Comparison of ENCODE assay signal across 8 cellular contexts in genomic region chr1:27633640-27634165, GRCh38. TPM values are rescaled to one million over a fixed set of nuclear protein-coding genes. Genes with fewer than 3 reads are reported as not detected.
DNase-seq lines count a peak whose midpoint lies in the region; ATAC-seq and TF ChIP-seq lines count a peak whose summit lies in the region.
"Had no signal": no experiment of that assay in that cellular context is flagged by ENCODE, and none has a peak within 500 bp of the region (broad histone marks: within the 10 kb centered on the region; RNA-seq: fewer than 3 reads in every experiment).

No MANE protein-coding gene starts in this region.

- H2BK120ac ChIP-seq in IMR-90 (ENCODE audit: low read depth, low read length): no peak overlapping the region

- H2BK5ac ChIP-seq in IMR-90 (ENCODE audit: low read depth, low read length, poor library complexity, severe bottlenecking): no peak overlapping the region

- H3K4me1 ChIP-seq in IMR-90 (ENCODE audit: control insufficient read depth, insufficient read depth, low read length) (no peaks in the 10 kb centered on the region), adrenal gland (replicated peaks in 1 of 2) (peaks cover 0 to 27% of the 10 kb centered on the region in 2 donors), liver (ENCODE audit: control insufficient read depth in 4 of 4, insufficient read depth in 4 of 4, low read length in 3 of 4) (peaks cover 0 to 10% (median 3%) of the 10 kb centered on the region in 4 donors), subcutaneous abdominal adipose tissue (ENCODE audit: control insufficient read depth in 5 of 5, insufficient read depth in 5 of 5, low read length in 5 of 5) (peaks cover 17 to 60% (median 49%) of the 10 kb centered on the region in 5 donors)

- TF ChIP-seq POLR2A in IMR-90 (IDR thresholded peaks at IDR 0.05; ENCODE audit: low read depth, low read length): no peak
- TF ChIP-seq POLR2A in adrenal gland (IDR thresholded peaks at IDR 0.05): no peak

- H3K4me3 ChIP-seq in IMR-90 (ENCODE audit: insufficient read depth, low read depth, low read length) (no peak overlapping the region; the same call in 1 of the 2 replicates), adrenal gland (peak overlapping the region in 1 of 4 donors; percentile 63), liver (ENCODE audit: low read depth in 1 of 3, low read length in 3 of 3) (peak overlapping the region in 1 of 3 donors; percentile 33), subcutaneous abdominal adipose tissue (ENCODE audit: low read depth in 1 of 5, low read length in 5 of 5) (peak overlapping the region; percentile 43 to 72 (median 64))

- H4K20me1 ChIP-seq in IMR-90 (ENCODE audit: insufficient read depth, low read length): no peaks in the 10 kb centered on the region

- no peaks in the 10 kb centered on the region for H3K79me1 ChIP-seq in IMR-90 (ENCODE audit: low read depth in 1 of 2, low read length in 2 of 2)

- dilution Hi-C loops in IMR-90 (cut with HindIII; ENCODE audit: low sequenced_read_pairs, unreplicated experiment): no loop called here

- no peaks in the 10 kb centered on the region for H3K9me3 ChIP-seq in IMR-90 (ENCODE audit: control insufficient read depth, insufficient read depth, low read length)
- H3K9me3 ChIP-seq in adrenal gland (replicated peaks in 1 of 3): no peaks in the 10 kb centered on the region
- no peaks in the 10 kb centered on the region for H3K9me3 ChIP-seq in liver (ENCODE audit: control insufficient read depth in 4 of 4, low read length in 3 of 4)
- no peaks in the 10 kb centered on the region for H3K9me3 ChIP-seq in subcutaneous abdominal adipose tissue (ENCODE audit: control insufficient read depth in 5 of 5, low read length in 5 of 5)

- no peaks in the 10 kb centered on the region for H3K36me3 ChIP-seq in IMR-90 (ENCODE audit: control insufficient read depth, insufficient read depth, low read length)
- no peaks in the 10 kb centered on the region for H3K36me3 ChIP-seq in adrenal gland (replicated peaks in 1 of 2)
- H3K36me3 ChIP-seq in liver (ENCODE audit: control insufficient read depth in 4 of 4, insufficient read depth in 3 of 4, low read depth in 1 of 4, low read length in 3 of 4): no peaks in the 10 kb centered on the region
- H3K36me3 ChIP-seq in subcutaneous abdominal adipose tissue (ENCODE audit: control insufficient read depth in 5 of 5, insufficient read depth in 5 of 5, low read length in 5 of 5): no peaks in the 10 kb centered on the region

- no peak overlapping the region for H2BK20ac ChIP-seq in IMR-90 (ENCODE audit: low read depth, low read length)

- DNase-seq in IMR-90 (no peak), adrenal gland (no peak), NCI-H1930 (lab: John Stamatoyannopoulos, UW) (no peak), NCI-H2029 treated with DMSO at 0.1 percent for 48 hours (lab: John Stamatoyannopoulos, UW) (no peak)
- DNase-seq: NCI-H510A treated with DMSO at 0.1 percent for 48 hours had no signal

- H3K27ac ChIP-seq in IMR-90 (ENCODE audit: insufficient read depth, low read length): no peak overlapping the region
- peak overlapping the region in 3 of 5 donors; percentile 24 to 83 (median 32) for H3K27ac ChIP-seq in adrenal gland
- H3K27ac ChIP-seq in liver (ENCODE audit: low read depth in 1 of 2, low read length in 2 of 2): peak overlapping the region; percentile 71 to 75
- H3K27ac ChIP-seq in subcutaneous abdominal adipose tissue (ENCODE audit: low read depth, low read length): peak overlapping the region; percentile 84

- peak overlapping the region; percentile 44; the same call in 1 of the 2 replicates for H3K23ac ChIP-seq in IMR-90 (ENCODE audit: low read depth, low read length)

- no peaks in the 10 kb centered on the region for H3K9me1 ChIP-seq in IMR-90 (ENCODE audit: insufficient read depth, low read length)

- H3K27me3 ChIP-seq in IMR-90 (ENCODE audit: control insufficient read depth, insufficient read depth, low read length): peaks cover 57% of the 10 kb centered on the region
- H3K27me3 ChIP-seq in adrenal gland: peaks cover 5% of the 10 kb centered on the region
- no peaks in the 10 kb centered on the region for H3K27me3 ChIP-seq in liver (ENCODE audit: control insufficient read depth in 4 of 4, insufficient read depth in 4 of 4, low read length in 3 of 4)
- H3K27me3 ChIP-seq in subcutaneous abdominal adipose tissue (ENCODE audit: control insufficient read depth in 5 of 5, insufficient read depth in 4 of 5, low read length in 5 of 5): peaks cover 0 to 3% (median 0%) of the 10 kb centered on the region in 5 donors

- H2AK9ac ChIP-seq in IMR-90 (replicated peaks; ENCODE audit: low read depth, low read length, poor library complexity): peak overlapping the region; percentile 35

- BruUV-seq in IMR-90 (replicated peaks; lab: Mats Ljungman, UMichigan): no TSS peak

- TF ChIP-seq RAD21 in IMR-90 (IDR thresholded peaks at IDR 0.05; ENCODE audit: low read length) (no peak), liver (IDR thresholded peaks at IDR 0.05) (no peak)

- intact Hi-C loops in IMR-90 (cut with micrococcal nuclease) (no loop called here), adrenal gland (cut with DNase I) (no loop called here)

- peak overlapping the region; percentile 85 for H2AFZ ChIP-seq in IMR-90 (replicated peaks; ENCODE audit: low read length, poor library complexity)

- H4K8ac ChIP-seq in IMR-90 (ENCODE audit: low read depth in 2 of 2, low read length in 2 of 2): no peak overlapping the region

- H2AK5ac ChIP-seq in IMR-90 (ENCODE audit: low read depth, low read length): no peak overlapping the region

- ATAC-seq in IMR-90 (ENCODE audit: low read depth): no peak
- no peak for ATAC-seq in GM18517 (IDR thresholded peaks at IDR 0.05; ENCODE audit: unreplicated experiment)

- no peak overlapping the region for H4K5ac ChIP-seq in IMR-90 (ENCODE audit: low read depth, low read length)

- H3K56ac ChIP-seq in IMR-90 (ENCODE audit: extremely low read depth, insufficient read depth, low read length): no peak overlapping the region

- POLR2A ChIA-PET in IMR-90 (lab: Charles Lee; ENCODE audit: unreplicated experiment): no interaction called here

- WGBS in IMR-90 (ENCODE audit: extremely low coverage in 2 of 2, insufficient read length in 1 of 2), 2 experiments: 7% methylated on average over 3 of the region's 14 CpGs; no CpG with 5 or more reads in 1 of the 2 experiments
- 32 to 83% (median 56%) methylated on average over 3 to 14 of the region's 14 CpGs for WGBS in adrenal gland, 4 donors
- WGBS in liver: 36% methylated on average over 14 of the region's 14 CpGs

- H4K91ac ChIP-seq in IMR-90 (ENCODE audit: insufficient read depth, low read depth, low read length): no peak overlapping the region

- H3K14ac ChIP-seq in IMR-90 (replicated peaks; ENCODE audit: low read depth, low read length): no peak overlapping the region; the same call in 1 of the 2 replicates

- no peak overlapping the region for H3K9ac ChIP-seq in IMR-90 (ENCODE audit: low read depth, low read length)
- H3K9ac ChIP-seq in liver (ENCODE audit: low read depth in 1 of 2, low read length in 2 of 2): peak overlapping the region in 1 of 2 donors; percentile 48
- peak overlapping the region; percentile 43 to 86 (median 79) for H3K9ac ChIP-seq in subcutaneous abdominal adipose tissue (ENCODE audit: low read length in 5 of 5)

- no peak overlapping the region for H3K4ac ChIP-seq in IMR-90 (ENCODE audit: low read depth, low read length)

- CTCF ChIA-PET in IMR-90 (lab: Yijun Ruan, JAX): no interaction called here

- TF ChIP-seq CTCF in IMR-90 (conservative IDR thresholded peaks at IDR 0.05; ENCODE audit: low read depth, low read length) (no peak), adrenal gland (IDR thresholded peaks at IDR 0.05) (no peak), liver (IDR thresholded peaks at IDR 0.05; ENCODE audit: low read depth, low read length, missing input control) (no peak)

- H3K4me2 ChIP-seq in IMR-90 (ENCODE audit: low read depth, low read length): no peak overlapping the region

- in situ Hi-C loops in IMR-90 (cut with MboI; ENCODE audit: low sequenced_read_pairs): no loop called here

- H2BK15ac ChIP-seq in IMR-90 (ENCODE audit: low read depth, low read length): no peak overlapping the region

- H3K18ac ChIP-seq in IMR-90 (ENCODE audit: low read depth, low read length): no peak overlapping the region

TF ChIP-seq in IMR-90, 13 proteins besides CTCF, POLR2A, EP300 and RAD21 (continues in another document):
- TF ChIP-seq RCOR1 (IDR thresholded peaks at IDR 0.05; ENCODE audit: insufficient replicate concordance, low read length) (no peak), MXI1 (IDR thresholded peaks at IDR 0.05; ENCODE audit: borderline replicate concordance, low read depth, low read length) (no peak), SMC3 (IDR thresholded peaks at IDR 0.05; ENCODE audit: low read depth, low read length) (no peak)

TF ChIP-seq in liver, 16 proteins besides CTCF, POLR2A, EP300 and RAD21 (continues in another document):
- TF ChIP-seq ATF3 (IDR thresholded peaks at IDR 0.05): no peak

RNA-seq across cellular contexts. Expression of gene FGR, which starts 1.3 kb away (rescaled TPM):
- total RNA-seq in IMR-90 (2012; rRNA removed) (not detected in 2 replicates), adrenal gland (10 to 100 TPM in 4 of 8 donors, 1 to 10 TPM in 4; 4.7 to 16.0 (median 10.4) TPM), liver (10 to 100 TPM in 1 of 2 donors, 1 to 10 TPM in 1; 7.8 to 20.2 TPM)
- polyA plus RNA-seq in IMR-90 (2012; rRNA removed) (not detected in 2 replicates), adrenal gland (10 to 100 TPM in 2 of 3 donors, 1 to 10 TPM in 1; 6.0 to 51.9 (median 11.3) TPM), liver (1 to 10 TPM; 2.8 to 4.6 TPM)
- polyA plus RNA-seq in IMR-90 (2012; cell fraction: cytosol; rRNA removed): not detected in 2 replicates
- polyA plus RNA-seq in IMR-90 (2012; cell fraction: nucleus; rRNA removed; ENCODE audit: low replicate concordance): 0.08 TPM in 1 of 2 replicates, not detected in the other

RNA-seq across cellular contexts. Expression of gene AHDC1, which starts 29.8 kb away (rescaled TPM):
- total RNA-seq in IMR-90 (2012; rRNA removed) (1.7 and 2.0 TPM in 2 replicates), adrenal gland (100 to 1,000 TPM in 1 of 8 donors, 10 to 100 TPM in 7; 43.9 to 111 (median 71.8) TPM), liver (1 to 10 TPM; 4.7 to 6.3 TPM)
- polyA plus RNA-seq in IMR-90 (2012; rRNA removed) (11.6 and 16.1 TPM in 2 replicates), adrenal gland (10 to 100 TPM; 10.4 to 98.5 (median 27.0) TPM), liver (1 to 10 TPM; 2.4 to 6.5 TPM)
- 4.9 and 11.5 TPM in 2 replicates for polyA plus RNA-seq in IMR-90 (2012; cell fraction: cytosol; rRNA removed)
- polyA plus RNA-seq in IMR-90 (2012; cell fraction: nucleus; rRNA removed; ENCODE audit: low replicate concordance): 25.9 and 46.8 TPM in 2 replicates

RNA-seq across cellular contexts. Expression of gene IFI6, which starts 38.3 kb away (rescaled TPM):
- total RNA-seq in IMR-90 (2012; rRNA removed) (6.7 and 7.3 TPM in 2 replicates), adrenal gland (100 to 1,000 TPM in 5 of 8 donors, 10 to 100 TPM in 3; 67.6 to 379 (median 175) TPM), liver (10 to 100 TPM in 1 of 2 donors, 1 to 10 TPM in 1; 5.9 to 52.4 TPM)
- polyA plus RNA-seq in IMR-90 (2012; rRNA removed) (16.8 and 17.2 TPM in 2 replicates), adrenal gland (100 to 1,000 TPM; 213 to 611 (median 223) TPM), liver (100 to 1,000 TPM; 286 to 339 TPM)
- 31.2 and 35.3 TPM in 2 replicates for polyA plus RNA-seq in IMR-90 (2012; cell fraction: cytosol; rRNA removed)
- 5.7 and 7.7 TPM in 2 replicates for polyA plus RNA-seq in IMR-90 (2012; cell fraction: nucleus; rRNA removed; ENCODE audit: low replicate concordance)

Comparison
In these comparisons a context has a peak if more than half of its experiments do, and no peak if none do; other contexts are left out.
1. RNA of gene AHDC1, which starts 29.8 kb away (total RNA-seq): 43.9 to 111 TPM in adrenal gland; 4.7 to 6.3 TPM in liver and 1.7 to 2.0 TPM in IMR-90; every median in the first group is over 4 times any median in the second.